1 cellular context compared by ENCODE assay signal in genomic region chr2:129467012-129467779, GRCh38.
TF ChIP-seq lines count a peak whose summit lies in the region.

No MANE protein-coding gene starts in this region.

TF ChIP-seq in H1, 55 proteins besides CTCF, POLR2A, EP300 and RAD21 (continued from another document):
- no peak for TF ChIP-seq KDM5A (IDR thresholded peaks at IDR 0.05; ENCODE audit: low read length)
- TF ChIP-seq JUND (IDR thresholded peaks at IDR 0.05; ENCODE audit: low read length) = no peak
- no peak for TF ChIP-seq RBBP5 (IDR thresholded peaks at IDR 0.05; ENCODE audit: borderline replicate concordance, low read depth, low read length)
TF ChIP-seq in H1: peak in this region for 0.
